12 cellular contexts compared by ENCODE assay signal in genomic region chr1:41695118-41695517, GRCh38.
DNase-seq lines count a peak whose midpoint lies in the region; TF ChIP-seq lines count a peak whose summit lies in the region.
"Had no signal": no experiment of that assay in that cellular context is flagged by ENCODE, and none has a peak within 500 bp of the region (broad histone marks: within the 10 kb centered on the region; RNA-seq: fewer than 3 reads in every experiment).

No MANE protein-coding gene starts in this region.

- H3K23me2 ChIP-seq in H9 (ENCODE audit: insufficient read length, low read depth, low read length, poor library complexity, severe bottlenecking), result no peaks in the 10 kb centered on the region

- H3K4me1 Mint-ChIP-seq in H9, result peaks cover 2 to 3% of the 10 kb centered on the region in 2 experiments; a peak in 2 of 4 replicates

- no peak overlapping the region for H2BK20ac ChIP-seq in H9 (ENCODE audit: low read depth, low read length, poor library complexity, severe bottlenecking)

- H3K9ac ChIP-seq in H9 (ENCODE audit: extremely low read depth, insufficient read length, low read length), result no peak overlapping the region

- H3K27me3 ChIP-seq in H9 (ENCODE audit: insufficient read depth, low read length), result no peaks in the 10 kb centered on the region
- H3K27me3 ChIP-seq: upper lobe of left lung had no signal

- H3K23ac ChIP-seq in H9 (ENCODE audit: insufficient read length, low read depth, low read length), result no peak overlapping the region

- no peak for TF ChIP-seq CTCF in NB4 (IDR thresholded peaks at IDR 0.05; ENCODE audit: low read depth, low read length)
- no peak for TF ChIP-seq CTCF in lower leg skin (IDR thresholded peaks at IDR 0.05)
- TF ChIP-seq CTCF in H9 (conservative IDR thresholded peaks at IDR 0.05), result no peak

- H3K4me2 ChIP-seq in H9 (ENCODE audit: insufficient read depth, insufficient read length, low read length), result no peak overlapping the region

- H3K79me2 ChIP-seq in H9 (ENCODE audit: insufficient read depth, low read length), result no peaks in the 10 kb centered on the region

- H4K8ac ChIP-seq in H9 (replicated peaks; ENCODE audit: insufficient read length, low read depth, low read length), result no peak overlapping the region

- no peak for TF ChIP-seq POLR2A in NB4 (IDR thresholded peaks at IDR 0.05; ENCODE audit: extremely low read depth, insufficient read length)
- TF ChIP-seq POLR2A in lower leg skin (IDR thresholded peaks at IDR 0.05), result no peak

- H3K36me3 Mint-ChIP-seq in H9 (ENCODE audit: insufficient read depth in 1 of 3, low read depth in 3 of 3), result no peaks in the 10 kb centered on the region

- WGBS in lower leg skin, 2 donors, result 72 to 76% methylated on average over 2 of the region's 2 CpGs
- no CpG with 5 or more reads among the region's 2 CpGs for WGBS in H9 (ENCODE audit: extremely low coverage, insufficient read length, low lambda C conversion rate)

- H3K4me1 ChIP-seq in H9 (ENCODE audit: insufficient read depth, low read length), result no peaks in the 10 kb centered on the region
- H3K4me1 ChIP-seq: upper lobe of left lung had no signal

- intact Hi-C loops in lower leg skin (cut with DNase I; ENCODE audit: low total_unique reads), result no loop called here

- H3K18ac ChIP-seq in H9 (ENCODE audit: insufficient read length, low read depth, low read length), result no peak overlapping the region

- H2BK15ac ChIP-seq in H9 (ENCODE audit: low read depth, low read length), result no peak overlapping the region; the same call in 1 of the 2 replicates

- H3K79me1 ChIP-seq in H9 (ENCODE audit: insufficient read depth, low read depth, low read length, poor library complexity, severe bottlenecking), result no peaks in the 10 kb centered on the region

- H2AFZ ChIP-seq in H9 (ENCODE audit: low read length), result no peak overlapping the region

- H3K4me3 Mint-ChIP-seq in H9, result no peak overlapping the region

- H4K20me1 ChIP-seq in H9 (ENCODE audit: control insufficient read depth, insufficient read depth, insufficient read length), result no peaks in the 10 kb centered on the region

- H3K27me3 Mint-ChIP-seq in H9 (ENCODE audit: low read depth), result no peaks in the 10 kb centered on the region; the same call in 1 of the 2 replicates

- no peak overlapping the region for H2BK12ac ChIP-seq in H9 (ENCODE audit: insufficient read length, low read depth, low read length)

- H4K5ac ChIP-seq in H9 (ENCODE audit: insufficient read length, low read depth, low read length), result no peak overlapping the region

- H3K4me3 ChIP-seq in NB4 (ENCODE audit: low read depth, low read length) (no peak overlapping the region), lower leg skin (ENCODE audit: low read depth, poor library complexity, severe bottlenecking) (no peak overlapping the region)
- H3K4me3 ChIP-seq: upper lobe of left lung had no signal

- no peak overlapping the region for H3K27ac Mint-ChIP-seq in H9

- H2AK5ac ChIP-seq in H9 (ENCODE audit: insufficient read length, low read length), result no peak overlapping the region

- H3T11ph ChIP-seq in H9 (ENCODE audit: low read length), result no peak overlapping the region

- H2BK5ac ChIP-seq in H9 (ENCODE audit: insufficient read length, low read length), result no peak overlapping the region

- H3K27ac ChIP-seq in H9 (ENCODE audit: insufficient read length, low read depth, low read length), result no peak overlapping the region
- H3K27ac ChIP-seq: upper lobe of left lung had no signal

- no peak overlapping the region for H2BK120ac ChIP-seq in H9 (ENCODE audit: low read depth, low read length, poor library complexity, severe bottlenecking)

- H3K9me3 Mint-ChIP-seq in H9, result no peaks in the 10 kb centered on the region

- no peak overlapping the region for H3K4ac ChIP-seq in H9 (ENCODE audit: low read depth, low read length)

- H3K14ac ChIP-seq in H9 (ENCODE audit: insufficient read depth, low read length), result no peak overlapping the region; the same call in 1 of the 2 replicates

- peak; percentile 77 for DNase-seq in DMS79 (lab: John Stamatoyannopoulos, UW)
- peak; percentile 26 for DNase-seq in NB4 (ENCODE audit: low read depth)
- DNase-seq in cerebellum (ENCODE audit: low spot score), result peak; percentile 58
- DNase-seq in myocyte (ENCODE audit: low read depth), result peak; percentile 76
- DNase-seq in lower leg skin (ENCODE audit: low spot score in 2 of 2), result no peak
- DNase-seq in HT-29 (ENCODE audit: low spot score), result no peak
- DNase-seq in H9, result no peak
- DNase-seq in dermis blood vessel endothelial cell, result no peak
- DNase-seq: activated CD4-positive, CD25-positive, alpha-beta regulatory T cell treated with anti-CD3 and anti-CD28 coated beads, Interleukin-2, amount 50 U/mL, for 72 hours; cerebellar nuclear complex; NCI-H2081 had no signal

- no peaks in the 10 kb centered on the region for H3K9me3 ChIP-seq in H9 (ENCODE audit: control insufficient read depth, low read depth, low read length)
- H3K9me3 ChIP-seq: upper lobe of left lung had no signal

- H3K56ac ChIP-seq in H9 (ENCODE audit: insufficient read length, low read depth, low read length), result no peak overlapping the region

- H4K91ac ChIP-seq in H9 (ENCODE audit: insufficient read length, low read depth, low read length), result no peak overlapping the region

Comparison
In these comparisons a context has a peak if more than half of its experiments do, and no peak if none do; other contexts are left out.
1. DNase-seq: peak in DMS79 (single experiment), NB4 (single experiment), cerebellum (single experiment) and myocyte (single experiment); none in lower leg skin (0 of 2), HT-29 (single experiment), H9 (single experiment) and dermis blood vessel endothelial cell (single experiment).